ENCODE assay signal across 15 cellular contexts in genomic region chr15:72502220-72502809, GRCh38.
"Had no signal": no experiment of that assay in that cellular context is flagged by ENCODE, and none has a peak within 500 bp of the region (broad histone marks: within the 10 kb centered on the region; RNA-seq: fewer than 3 reads in every experiment).

No MANE protein-coding gene starts in this region.

- H3K4me3 ChIP-seq: stomach, thoracic aorta had no signal

- H3K27me3 ChIP-seq: stomach had no signal

- H3K27ac ChIP-seq: stomach, thoracic aorta had no signal

- H3K4me3 Mint-ChIP-seq: activated T-helper 1 cell treated with anti-CD3 and anti-CD28 coated beads, Interleukin-12 subunit alpha, Interleukin-12 subunit beta, Interleukin-2, Interleukin-4 antibody, amounts not matched to agents 30 ng/mL and 10 ng/mL and 1 ng/mL, durations not matched to agents 14 hours and 24 hours and 36 hours; brain; memory B cell; nephron progenitor cell had no signal

- H3K9me3 ChIP-seq: stomach, thoracic aorta had no signal

- H3K9me3 Mint-ChIP-seq: activated T-helper 1 cell treated with anti-CD3 and anti-CD28 coated beads, Interleukin-12 subunit alpha, Interleukin-12 subunit beta, Interleukin-2, Interleukin-4 antibody, amounts not matched to agents 30 ng/mL and 10 ng/mL and 1 ng/mL, durations not matched to agents 14 hours and 24 hours and 36 hours; memory B cell; nephron progenitor cell had no signal

- H3K36me3 ChIP-seq: thoracic aorta had no signal

- ATAC-seq: left colon had no signal

- H3K4me1 Mint-ChIP-seq: nephron progenitor cell had no signal

- DNase-seq: activated CD4-positive, alpha-beta T cell treated with anti-CD3 and anti-CD28 coated beads for 1 hour; activated CD4-positive, alpha-beta T cell treated with anti-CD3 and anti-CD28 coated beads, Interleukin-2, amount 50 U/mL, for 48 hours; activated naive CD4-positive, alpha-beta T cell treated with Interleukin-2 at 50 U/mL for 16 hours; amniotic stem cell; cerebellar nuclear complex; dermis blood vessel endothelial cell; foreskin fibroblast; left colon; nephron progenitor cell; stomach; T-helper 9 cell had no signal

- H3K27me3 Mint-ChIP-seq: brain, memory B cell had no signal

- H3K27ac Mint-ChIP-seq: activated T-helper 1 cell treated with anti-CD3 and anti-CD28 coated beads, Interleukin-12 subunit alpha, Interleukin-12 subunit beta, Interleukin-2, Interleukin-4 antibody, amounts not matched to agents 30 ng/mL and 10 ng/mL and 1 ng/mL, durations not matched to agents 14 hours and 24 hours and 36 hours; brain; memory B cell; nephron progenitor cell had no signal
